1 cellular context compared by ENCODE assay signal in the genomic region with DNA sequence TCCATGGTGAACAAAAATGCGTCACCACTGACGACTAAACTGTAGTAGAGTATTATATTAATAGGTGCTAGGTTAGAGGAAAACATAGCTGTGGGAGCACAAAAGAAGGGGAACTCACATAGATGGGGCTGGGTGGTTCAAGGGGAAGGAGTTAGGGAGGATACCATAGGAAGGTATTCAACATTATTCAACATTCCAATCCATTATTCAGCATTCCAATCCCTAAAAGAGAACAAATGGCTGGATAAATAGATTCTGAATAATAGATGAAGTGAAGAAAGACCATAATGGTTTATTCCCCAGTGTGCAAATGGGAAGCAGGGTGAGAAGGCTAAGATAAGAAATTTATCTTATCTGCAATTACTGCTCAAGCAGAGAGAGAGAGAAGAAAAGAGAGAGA.
A peak's percentile ranks its signal among the peaks of the same experiment; 100 is the strongest.
TF ChIP-seq lines count a peak whose summit lies in the region.

No MANE protein-coding gene starts in this region.

TF ChIP-seq in H1, 55 proteins besides CTCF, POLR2A, EP300 and RAD21:
- peak; percentile 32 for TF ChIP-seq CHD7 (IDR thresholded peaks at IDR 0.05; ENCODE audit: insufficient replicate concordance, low read length)
- no peak for TF ChIP-seq BCL11A (IDR thresholded peaks at IDR 0.05; ENCODE audit: low read depth in 2 of 2, low read length in 2 of 2)
